In the genomic region with DNA sequence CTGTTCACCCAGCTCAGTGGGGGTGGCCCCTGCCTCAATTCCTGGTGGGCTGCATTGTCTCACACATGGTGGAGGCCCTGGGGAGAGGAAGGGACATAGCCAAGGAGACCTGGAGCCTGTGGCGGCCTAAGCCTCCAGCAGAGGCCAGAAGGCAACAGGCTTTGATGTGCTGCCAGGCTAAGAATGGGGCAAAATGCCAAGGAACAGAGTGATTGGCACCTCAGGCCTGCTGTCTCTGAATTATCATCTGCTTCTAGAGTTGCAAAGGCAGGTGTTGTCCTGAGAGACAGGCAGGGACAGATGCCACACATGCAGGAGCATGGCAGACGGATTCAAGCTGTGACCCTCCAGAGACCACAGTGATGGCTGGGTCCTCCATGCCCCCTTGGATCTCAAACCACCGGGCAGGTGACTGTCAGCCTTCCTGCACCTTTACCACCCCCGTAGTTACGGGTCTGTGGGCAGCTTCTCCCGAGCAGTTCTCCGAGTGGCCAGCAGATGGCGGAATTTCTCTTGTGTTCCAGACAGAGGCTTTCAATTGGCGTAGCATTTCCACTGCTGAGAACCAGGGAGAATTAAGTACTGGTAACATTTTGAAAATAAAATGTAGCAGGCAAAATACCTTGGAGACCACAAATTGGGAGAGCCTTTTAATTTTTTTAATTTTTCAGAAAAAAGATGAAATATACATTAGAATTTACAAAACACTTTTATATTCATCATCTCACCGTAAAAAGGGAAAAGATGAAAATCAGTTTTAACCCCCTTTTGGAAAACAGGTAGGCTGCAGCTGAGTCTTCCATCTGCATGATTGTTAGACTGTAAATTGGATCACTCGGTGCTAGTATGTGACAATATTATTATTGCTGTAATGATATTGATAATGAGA, we compare ENCODE assay signal across 8 cellular contexts.
A peak's percentile ranks its signal among the peaks of the same experiment; 100 is the strongest.
DNase-seq lines count a peak whose midpoint lies in the region; ATAC-seq and TF ChIP-seq lines count a peak whose summit lies in the region.

No MANE protein-coding gene starts in this region.

- intact Hi-C loops in right cardiac atrium (cut with DNase I): loop anchor here (5.0 to 10.0 kb wide), 2 partner anchors 282 to 361 kb away; no protein-coding TSS in a partner anchor
- intact Hi-C loops in sigmoid colon (cut with DNase I): loop anchor here (2.0 to 10.0 kb wide), 2 partner anchors 281 to 1809 kb away; no protein-coding TSS in a partner anchor

- no peak for TF ChIP-seq EP300 in sigmoid colon (IDR thresholded peaks at IDR 0.05)

- peak; percentile 81 for DNase-seq in NCI-H146 treated with DMSO at 0.1 percent for 48 hours (lab: John Stamatoyannopoulos, UW; ENCODE audit: unreplicated experiment)
- DNase-seq in T-helper 1 cell: peak; percentile 47 to 81 (median 71)
- peak; percentile 28 for DNase-seq in amniotic stem cell (lab: John Stamatoyannopoulos, UW)
- DNase-seq in right cardiac atrium: peak; percentile 80 to 95 (median 91)
- peak; percentile 89 for DNase-seq in sigmoid colon
- no peak for DNase-seq in mesenteric fat pad (ENCODE audit: low spot score)

- H3K4me1 ChIP-seq in right cardiac atrium (ENCODE audit: control insufficient read depth, insufficient read depth, low read length) (no peaks in the 10 kb centered on the region), sigmoid colon (peaks cover 0 to 21% (median 16%) of the 10 kb centered on the region in 4 donors)

- H3K27ac ChIP-seq in right cardiac atrium (ENCODE audit: low read length) (no peak overlapping the region), sigmoid colon (no peak overlapping the region)

- H3K4me3 ChIP-seq in right cardiac atrium (ENCODE audit: low read length) (no peak overlapping the region), sigmoid colon (no peak overlapping the region)

- peak; percentile 89 for ATAC-seq in HG02642 (IDR thresholded peaks at IDR 0.05; ENCODE audit: poor library complexity, unreplicated experiment)
- peak; percentile 66 to 74 for ATAC-seq in right cardiac atrium

- 24% methylated on average over 11 of the region's 11 CpGs for WGBS in right cardiac atrium
- WGBS in sigmoid colon, 2 donors: 16 to 24% methylated on average over 11 of the region's 11 CpGs

- H3K36me3 ChIP-seq in sigmoid colon: no peaks in the 10 kb centered on the region

- no peaks in the 10 kb centered on the region for H3K27me3 ChIP-seq in right cardiac atrium (ENCODE audit: control insufficient read depth, insufficient read depth)
- no peaks in the 10 kb centered on the region for H3K27me3 ChIP-seq in sigmoid colon

- TF ChIP-seq CTCF in GM12872 (IDR thresholded peaks at IDR 0.05; ENCODE audit: insufficient read depth, low read depth, low read length): peak; percentile 96
- peak; percentile 65 to 93 (median 89) for TF ChIP-seq CTCF in sigmoid colon (IDR thresholded peaks at IDR 0.05)

- TF ChIP-seq POLR2A in sigmoid colon (IDR thresholded peaks at IDR 0.05): no peak

- H3K9me3 ChIP-seq in right cardiac atrium (ENCODE audit: control insufficient read depth, low read length): no peaks in the 10 kb centered on the region
- H3K9me3 ChIP-seq in sigmoid colon: no peaks in the 10 kb centered on the region
